In genomic region chr11:10540546-10540914, GRCh38 we compare ENCODE assay signal across 8 cellular contexts. TPM values are rescaled to one million over a fixed set of nuclear protein-coding genes. Genes with fewer than 3 reads are reported as not detected.
DNase-seq lines count a peak whose midpoint lies in the region; ATAC-seq and TF ChIP-seq lines count a peak whose summit lies in the region.

No MANE protein-coding gene starts in this region.

- no peaks in the 10 kb centered on the region for H3K9me3 ChIP-seq in osteoblast (ENCODE audit: low read depth, low read length)

- peaks cover 3% of the 10 kb centered on the region for H3K27me3 Mint-ChIP-seq in activated CD4-positive, alpha-beta memory T cell treated with anti-CD3 and anti-CD28 coated beads, Interleukin-2, amount 10 ng/mL, durations not matched to agents 7 days and 5 days

- no peaks in the 10 kb centered on the region for H3K36me3 Mint-ChIP-seq in activated CD4-positive, alpha-beta memory T cell treated with anti-CD3 and anti-CD28 coated beads, Interleukin-2, amount 10 ng/mL, durations not matched to agents 7 days and 5 days (ENCODE audit: low read depth)

- intact Hi-C loops in Right ventricle myocardium superior (cut with DNase I): loop anchor here (10.0 kb wide), 1 partner anchor 194 kb away; no protein-coding TSS in a partner anchor

- no peaks in the 10 kb centered on the region for H3K27me3 ChIP-seq in osteoblast (ENCODE audit: insufficient read depth, low read length)

- POLR2A ChIA-PET in activated CD4-positive, alpha-beta memory T cell treated with anti-CD3 and anti-CD28 coated beads, Interleukin-2, amount 10 ng/mL, durations not matched to agents 7 days and 5 days (lab: Charles Lee): interaction anchor here (0.7 to 2.5 kb wide), 21 partner anchors 10 to 967 kb away, joined by 3 to 33 read pairs (median 5); partner anchors contain the start of genes AMPD3, CTR9, EIF4G2 and WEE1

- no peak for TF ChIP-seq CTCF in osteoblast (IDR thresholded peaks at IDR 0.05; ENCODE audit: extremely low read depth, low read depth, low read length)

- H3K27ac ChIP-seq in osteoblast (ENCODE audit: low read depth, low read length): peak overlapping the region; percentile 75

- peaks cover 49% of the 10 kb centered on the region for H3K79me2 ChIP-seq in osteoblast (ENCODE audit: insufficient read depth, low read length)

- peaks cover 39% of the 10 kb centered on the region for H3K4me1 ChIP-seq in osteoblast (ENCODE audit: insufficient read depth, low read length)

- H2AFZ ChIP-seq in osteoblast (ENCODE audit: low read length): peak overlapping the region; percentile 70

- CTCF ChIA-PET in activated CD4-positive, alpha-beta memory T cell treated with anti-CD3 and anti-CD28 coated beads, Interleukin-2, amount 10 ng/mL, durations not matched to agents 7 days and 5 days (lab: Charles Lee): interaction anchor here (0.6 to 3.3 kb wide), 59 partner anchors 9 to 1310 kb away, joined by 3 to 66 read pairs (median 5); partner anchors contain the start of genes AMPD3, CTR9 and EIF4G2

- no peaks in the 10 kb centered on the region for H4K20me1 ChIP-seq in osteoblast (ENCODE audit: insufficient read depth, low read length)

- peak overlapping the region; percentile 61 for H3K27ac Mint-ChIP-seq in activated CD4-positive, alpha-beta memory T cell treated with anti-CD3 and anti-CD28 coated beads, Interleukin-2, amount 10 ng/mL, durations not matched to agents 7 days and 5 days

- ATAC-seq in GM21367 (IDR thresholded peaks at IDR 0.05; ENCODE audit: unreplicated experiment) (peak; percentile 24), HG03521 (IDR thresholded peaks at IDR 0.05; ENCODE audit: unreplicated experiment) (peak; percentile 22), Right ventricle myocardium superior (ENCODE audit: poor library complexity) (peak; percentile 69)

- H3K4me3 Mint-ChIP-seq in activated CD4-positive, alpha-beta memory T cell treated with anti-CD3 and anti-CD28 coated beads, Interleukin-2, amount 10 ng/mL, durations not matched to agents 7 days and 5 days: peak overlapping the region; percentile 86

- H3K9me3 Mint-ChIP-seq in activated CD4-positive, alpha-beta memory T cell treated with anti-CD3 and anti-CD28 coated beads, Interleukin-2, amount 10 ng/mL, durations not matched to agents 7 days and 5 days: peaks cover 2% of the 10 kb centered on the region

- H3K4me1 Mint-ChIP-seq in activated CD4-positive, alpha-beta memory T cell treated with anti-CD3 and anti-CD28 coated beads, Interleukin-2, amount 10 ng/mL, durations not matched to agents 7 days and 5 days: peaks cover 19% of the 10 kb centered on the region

- peak overlapping the region; percentile 78 for H3K4me3 ChIP-seq in osteoblast (ENCODE audit: insufficient read depth, low read length)

- peak overlapping the region; percentile 97 for H3K4me2 ChIP-seq in osteoblast (ENCODE audit: insufficient read depth, low read length)

- H3K36me3 ChIP-seq in osteoblast (ENCODE audit: insufficient read depth, low read length): no peaks in the 10 kb centered on the region

- DNase-seq in DMS 273 (lab: John Stamatoyannopoulos, UW; ENCODE audit: unreplicated experiment): peak; percentile 50
- DNase-seq in activated CD4-positive, alpha-beta memory T cell treated with anti-CD3 and anti-CD28 coated beads, Interleukin-2, amount 10 ng/mL, durations not matched to agents 7 days and 5 days: no peak
- no peak for DNase-seq in Right ventricle myocardium superior
- DNase-seq in osteoblast (ENCODE audit: insufficient read length, low spot score, missing footprints): peak; percentile 38
- DNase-seq in cortex of kidney (lab: John Stamatoyannopoulos, UW): no peak
- no peak for DNase-seq in globus pallidus (ENCODE audit: low spot score)

RNA-seq across cellular contexts. Expression of gene RNF141, which starts 0.5 kb away (rescaled TPM):
- 10 to 100 TPM; 12.2 to 12.3 TPM for total RNA-seq in activated CD4-positive, alpha-beta memory T cell treated with anti-CD3 and anti-CD28 coated beads, Interleukin-2, amount 10 ng/mL, durations not matched to agents 7 days and 5 days
- 41.4 TPM for total RNA-seq in Right ventricle myocardium superior
- total RNA-seq in osteoblast: 27.4 and 29.3 TPM in 2 replicates

RNA-seq across cellular contexts. Expression of gene LYVE1, which starts 27.9 kb away (rescaled TPM):
- total RNA-seq in activated CD4-positive, alpha-beta memory T cell treated with anti-CD3 and anti-CD28 coated beads, Interleukin-2, amount 10 ng/mL, durations not matched to agents 7 days and 5 days: not detected
- total RNA-seq in Right ventricle myocardium superior (77.2 TPM), osteoblast (not detected in 2 replicates)

Comparison
In these comparisons a context has a peak if more than half of its experiments do, and no peak if none do; other contexts are left out.
1. DNase-seq: peak in DMS 273 (single experiment) and osteoblast (single experiment); none in activated CD4-positive, alpha-beta memory T cell treated with anti-CD3 and anti-CD28 coated beads, Interleukin-2, amount 10 ng/mL, durations not matched to agents 7 days and 5 days (single experiment), Right ventricle myocardium superior (single experiment), cortex of kidney (single experiment) and globus pallidus (single experiment).
2. RNA of gene LYVE1, which starts 27.9 kb away (total RNA-seq): 77.2 TPM in Right ventricle myocardium superior (single experiment); not detected in activated CD4-positive, alpha-beta memory T cell treated with anti-CD3 and anti-CD28 coated beads, Interleukin-2, amount 10 ng/mL, durations not matched to agents 7 days and 5 days and not detected in osteoblast; every median in the first group is over 10 times any median in the second.
3. Peak in every context shown above with its lines, with median percentiles within 50 percentile points of each other: ATAC-seq.